In the genomic region with DNA sequence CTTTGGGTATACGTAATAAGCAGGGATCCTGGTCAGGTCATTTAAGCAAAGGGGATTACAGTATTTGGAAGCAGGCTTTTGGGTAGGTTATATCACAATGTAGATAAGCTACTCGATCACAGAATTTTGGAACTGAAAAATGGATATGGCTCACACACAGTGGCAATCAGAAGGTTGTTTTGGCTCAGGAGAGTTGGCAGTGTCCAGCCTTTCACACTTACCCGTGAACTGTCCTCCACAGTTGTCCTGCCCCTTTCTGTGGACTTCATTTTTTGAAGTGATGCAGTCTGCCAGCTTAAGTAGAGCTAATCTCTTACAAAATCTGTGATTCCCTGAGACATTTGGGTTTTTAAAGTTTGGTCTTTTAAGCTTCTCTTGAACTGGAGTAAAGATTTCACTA, we compare ENCODE assay signal across 7 cellular contexts.
"Had no signal": no experiment of that assay in that cellular context is flagged by ENCODE, and none has a peak within 500 bp of the region (broad histone marks: within the 10 kb centered on the region; RNA-seq: fewer than 3 reads in every experiment).

No MANE protein-coding gene starts in this region.

- H3K27ac Mint-ChIP-seq: HFFc6 had no signal

- H3K4me1 ChIP-seq: HAP-1 had no signal

- ATAC-seq: HCT116 had no signal

- H3K27ac ChIP-seq: GM23248 had no signal

- H3K9me3 Mint-ChIP-seq: HFFc6 had no signal

- H3K9ac ChIP-seq: GM23248 had no signal

- H3K4me3 ChIP-seq: GM23248, HAP-1 had no signal

- H3K9me3 ChIP-seq: HAP-1 had no signal

- DNase-seq: GM23248, GOT3, H7, HFFc6, IMR-90 had no signal

- H3K4me3 Mint-ChIP-seq: HFFc6 had no signal
